Comparison of ENCODE assay signal across 19 cellular contexts in genomic region chr22:49228431-49229037, GRCh38.
"Had no signal": no experiment of that assay in that cellular context is flagged by ENCODE, and none has a peak within 500 bp of the region (broad histone marks: within the 10 kb centered on the region; RNA-seq: fewer than 3 reads in every experiment).

No MANE protein-coding gene starts in this region.

- H3K9me3 ChIP-seq: adrenal gland had no signal

- ATAC-seq: activated CD4-positive, CD25-positive, alpha-beta regulatory T cell treated with anti-CD3 and anti-CD28 coated beads, Interleukin-2, amount 50 U/mL, for 24 hours; activated naive CD4-positive, alpha-beta T cell treated with anti-CD3 and anti-CD28 coated beads, Interleukin-2, amount 50 U/mL, for 72 hours; natural killer cell had no signal

- H3K36me3 Mint-ChIP-seq: activated naive CD4-positive, alpha-beta T cell treated with anti-CD3 and anti-CD28 coated beads, Interleukin-2, amount 50 U/mL, for 72 hours; immature natural killer cell; natural killer cell had no signal

- H3K9me3 Mint-ChIP-seq: activated naive CD4-positive, alpha-beta T cell treated with anti-CD3 and anti-CD28 coated beads, Interleukin-2, amount 50 U/mL, for 72 hours; activated T-helper 1 cell treated with anti-CD3 and anti-CD28 coated beads, Interleukin-12 subunit alpha, Interleukin-12 subunit beta, Interleukin-2, Interleukin-4 antibody, amounts not matched to agents 30 ng/mL and 10 ng/mL and 1 ng/mL, durations not matched to agents 14 hours and 24 hours and 36 hours; immature natural killer cell; natural killer cell; T-helper 1 cell treated with Interleukin-12 subunit alpha and Interleukin-12 subunit beta and Interleukin-4 antibody, amounts not matched to agents 30 μg/mL and 1 μg/mL, for 36 hours had no signal

- H3K4me1 ChIP-seq: adrenal gland, breast epithelium, parathyroid adenoma had no signal

- H3K4me1 Mint-ChIP-seq: immature natural killer cell, natural killer cell had no signal

- H3K27ac Mint-ChIP-seq: activated naive CD4-positive, alpha-beta T cell treated with anti-CD3 and anti-CD28 coated beads, Interleukin-2, amount 50 U/mL, for 72 hours; activated T-helper 1 cell treated with anti-CD3 and anti-CD28 coated beads, Interleukin-12 subunit alpha, Interleukin-12 subunit beta, Interleukin-2, Interleukin-4 antibody, amounts not matched to agents 30 ng/mL and 10 ng/mL and 1 ng/mL, durations not matched to agents 14 hours and 24 hours and 36 hours; immature natural killer cell; natural killer cell; T-helper 1 cell treated with Interleukin-12 subunit alpha and Interleukin-12 subunit beta and Interleukin-4 antibody, amounts not matched to agents 30 μg/mL and 1 μg/mL, for 36 hours had no signal

- DNase-seq: activated CD4-positive, alpha-beta T cell treated with anti-CD3 and anti-CD28 coated beads, Interleukin-2, amount 50 U/mL, for 1 hour; activated gamma-delta T cell treated with Interleukin-2 at 50 U/mL for 16 hours; activated T-cell treated with anti-CD3 and anti-CD28 coated beads for 4 hours; effector CD8-positive, alpha-beta T cell; immature natural killer cell; kidney glomerular epithelial cell; natural killer cell; retina; stimulated activated CD4-positive, alpha-beta T cell treated with anti-CD3 and anti-CD28 coated beads, Interleukin-2, amount 100 ng/mL, for 24 hours; stimulated activated naive CD4-positive, alpha-beta T cell treated with Interleukin-2 at 50 U/mL for 16 hours; substantia nigra; trophoblast cell had no signal

- H3K4me3 ChIP-seq: adrenal gland, breast epithelium had no signal

- H3K27ac ChIP-seq: adrenal gland, breast epithelium, parathyroid adenoma had no signal

- H3K36me3 ChIP-seq: adrenal gland, breast epithelium had no signal

- H3K9ac ChIP-seq: parathyroid adenoma had no signal

- H3K27me3 ChIP-seq: adrenal gland had no signal

- H3K4me3 Mint-ChIP-seq: activated T-helper 1 cell treated with anti-CD3 and anti-CD28 coated beads, Interleukin-12 subunit alpha, Interleukin-12 subunit beta, Interleukin-2, Interleukin-4 antibody, amounts not matched to agents 30 ng/mL and 10 ng/mL and 1 ng/mL, durations not matched to agents 14 hours and 24 hours and 36 hours; immature natural killer cell; natural killer cell; T-helper 1 cell treated with Interleukin-12 subunit alpha and Interleukin-12 subunit beta and Interleukin-4 antibody, amounts not matched to agents 30 μg/mL and 1 μg/mL, for 36 hours had no signal
